In genomic region chr20:54980321-54980960, GRCh38 we compare ENCODE assay signal across 1 cellular context.
TF ChIP-seq lines count a peak whose summit lies in the region.

No MANE protein-coding gene starts in this region.

TF ChIP-seq in GM12878, 131 proteins besides CTCF, POLR2A, EP300 and RAD21 (continued from another document):
- TF ChIP-seq ZNF592 (IDR thresholded peaks at IDR 0.05): 0 out of 2 replicates have a peak, but pooled peaks have one; percentile 27
